ENCODE assay signal across 18 cellular contexts in the genomic region with DNA sequence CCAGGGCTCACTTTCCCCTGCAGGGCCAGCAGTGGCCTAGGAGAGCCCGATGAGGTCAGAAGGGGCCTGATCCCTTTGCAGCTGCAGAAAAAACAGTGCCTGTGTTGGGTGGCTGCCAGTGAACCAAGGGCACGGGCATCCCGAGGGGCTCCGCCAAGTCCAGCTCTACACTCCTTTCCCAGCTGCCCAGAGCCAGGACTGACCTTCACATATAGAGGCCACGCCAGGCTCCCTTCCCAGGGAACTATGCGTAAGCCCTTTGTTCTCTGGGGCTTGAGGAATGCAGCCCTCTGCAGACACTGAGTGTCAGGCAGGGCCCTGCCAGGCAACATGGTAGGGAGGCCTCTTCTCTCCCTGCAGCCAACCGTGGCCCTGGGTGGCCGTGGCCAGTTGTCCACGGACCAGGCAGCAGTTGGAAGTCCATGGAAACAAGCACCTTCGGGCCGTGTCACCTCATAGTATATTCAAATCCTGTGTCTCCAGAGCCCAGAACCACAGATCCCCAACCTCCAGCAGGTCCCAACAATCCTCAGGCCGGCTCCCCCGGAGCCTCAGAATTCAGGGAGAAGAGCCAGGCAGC.
DNase-seq lines count a peak whose midpoint lies in the region; ATAC-seq, FAIRE-seq and TF ChIP-seq lines count a peak whose summit lies in the region.
"Had no signal": no experiment of that assay in that cellular context is flagged by ENCODE, and none has a peak within 500 bp of the region (broad histone marks: within the 10 kb centered on the region; RNA-seq: fewer than 3 reads in every experiment).

No MANE protein-coding gene starts in this region.

- H3K79me1 ChIP-seq in H1 (ENCODE audit: low read depth, low read length), result no peaks in the 10 kb centered on the region

- dilution Hi-C loops in mammary epithelial cell (cut with HindIII; ENCODE audit: low sequenced_read_pairs), result no loop called here

- CTCF ChIA-PET in H1 (lab: Charles Lee; ENCODE audit: partially characterized antibody) (interaction anchor here (0.9 to 1.4 kb wide), 4 partner anchors 12 to 284 kb away, joined by 3 to 4 read pairs (median 4); no protein-coding TSS in a partner anchor), mammary epithelial cell (lab: Charles Lee; ENCODE audit: low non-redundant PET) (no interaction called here)

- H3K23ac ChIP-seq in H1 (ENCODE audit: insufficient read length), result no peak overlapping the region

- no peak overlapping the region for H3K4me3 ChIP-seq in BLaER1 treated with 17β-estradiol and CSF1 and Interleukin-3, amounts not matched to agents 10 nM and 100 nM
- H3K4me3 ChIP-seq in MG63 (no peak overlapping the region), H1 (ENCODE audit: extremely low read depth in 1 of 4, insufficient read depth in 2 of 4, low read depth in 3 of 4, low read length in 4 of 4) (no peak overlapping the region), mammary epithelial cell (replicated peaks in 1 of 3; ENCODE audit: insufficient read depth in 1 of 3, low read depth in 2 of 3, low read length in 3 of 3) (no peak overlapping the region)

- no peak overlapping the region for H3K4me3 Mint-ChIP-seq in neural crest cell

- FAIRE-seq in H1 (lab: Jason Lieb, UNC), result no peak
- FAIRE-seq: A204.1, H54, HTR-8/SVneo had no signal

- no peak overlapping the region for H4K5ac ChIP-seq in H1 (ENCODE audit: insufficient read length, low read depth, low read length)

- no peaks in the 10 kb centered on the region for H4K20me1 ChIP-seq in BLaER1 treated with 17β-estradiol and CSF1 and Interleukin-3, amounts not matched to agents 10 nM and 100 nM
- peaks cover 0 to 5% of the 10 kb centered on the region in 2 experiments for H4K20me1 ChIP-seq in H1 (replicated peaks in 1 of 2; ENCODE audit: control insufficient read depth in 1 of 2, insufficient read depth in 2 of 2, low read length in 2 of 2)
- H4K20me1 ChIP-seq in mammary epithelial cell (ENCODE audit: insufficient read depth, low read length), result no peaks in the 10 kb centered on the region

- no peak overlapping the region for H4K91ac ChIP-seq in H1 (replicated peaks; ENCODE audit: insufficient read length, low read length)

- TF ChIP-seq CTCF in H1 (IDR thresholded peaks at IDR 0.05; ENCODE audit: control extremely low read depth in 1 of 3, insufficient read depth in 1 of 3, low read depth in 1 of 3, low read length in 3 of 3), result no peak
- TF ChIP-seq CTCF in neural crest cell (conservative IDR thresholded peaks at IDR 0.05), result no peak
- no peak for TF ChIP-seq CTCF in mammary epithelial cell (conservative IDR thresholded peaks at IDR 0.05 in 1 of 2, IDR thresholded peaks at IDR 0.05 in 1 of 2; ENCODE audit: extremely low read depth in 1 of 2, insufficient read depth in 1 of 2, low read depth in 1 of 2, low read length in 2 of 2)

- H3K27ac ChIP-seq in BLaER1 treated with 17β-estradiol and CSF1 and Interleukin-3, amounts not matched to agents 10 nM and 100 nM, result no peak overlapping the region
- H3K27ac ChIP-seq in H1 (ENCODE audit: low read depth, low read length) (no peak overlapping the region), mammary epithelial cell (ENCODE audit: insufficient read depth, low read depth, low read length) (no peak overlapping the region)

- no peak for TF ChIP-seq POLR2A in H1 (IDR thresholded peaks at IDR 0.05; ENCODE audit: control extremely low read depth in 1 of 2, low read depth in 2 of 2, low read length in 2 of 2)
- no peak for TF ChIP-seq POLR2A in GM18505 (IDR thresholded peaks at IDR 0.05; ENCODE audit: borderline replicate concordance, extremely low read depth, insufficient read depth, insufficient read length)

- no peak for TF ChIP-seq EP300 in H1 (IDR thresholded peaks at IDR 0.05; ENCODE audit: borderline replicate concordance in 1 of 2, low read depth in 2 of 2, low read length in 2 of 2)

- 0 out of 22 replicates have a peak overlapping the region, but pooled peaks of 2 of the 11 experiments have one; percentile 5 to 20 for H3K9ac ChIP-seq in BLaER1 treated with 17β-estradiol and CSF1 and Interleukin-3, amounts not matched to agents 10 nM and 100 nM
- no peak overlapping the region for H3K9ac ChIP-seq in H1 (replicated peaks in 1 of 4; ENCODE audit: extremely low read depth in 1 of 4, low read depth in 3 of 4, low read length in 3 of 4)
- no peak overlapping the region for H3K9ac ChIP-seq in mammary epithelial cell (ENCODE audit: insufficient read depth, low read length)

- H2AK5ac ChIP-seq in H1 (ENCODE audit: low read depth, low read length), result no peak overlapping the region

- H3K27ac Mint-ChIP-seq in neural crest cell (ENCODE audit: unreplicated experiment), result peak overlapping the region; percentile 93

- H2BK20ac ChIP-seq in H1 (ENCODE audit: low read length), result no peak overlapping the region; the same call in 1 of the 2 replicates

- H3K36me3 Mint-ChIP-seq in neural crest cell (ENCODE audit: low read depth), result no peaks in the 10 kb centered on the region

- intact Hi-C loops in mammary epithelial cell (cut with micrococcal nuclease) (no loop called here), posterior vena cava (cut with DNase I) (no loop called here)

- no peak overlapping the region for H3K56ac ChIP-seq in H1 (replicated peaks; ENCODE audit: insufficient read length, low read depth, low read length)

- H2AFZ ChIP-seq in H1 (ENCODE audit: low read length) (0 out of 2 replicates have a peak overlapping the region, but pooled peaks have one; percentile 6), mammary epithelial cell (ENCODE audit: low read depth, low read length) (no peak overlapping the region)

- in situ Hi-C loops in mammary epithelial cell (cut with MboI; ENCODE audit: low sequenced_read_pairs in 2 of 2), result no loop called here

- no peak overlapping the region for H3K4ac ChIP-seq in H1 (replicated peaks; ENCODE audit: insufficient read length, low read depth, low read length)

- no peaks in the 10 kb centered on the region for H3K27me3 Mint-ChIP-seq in neural crest cell (ENCODE audit: low read depth)

- no peak for ATAC-seq in GM18505 (IDR thresholded peaks at IDR 0.05; ENCODE audit: unreplicated experiment)

- H2BK12ac ChIP-seq in H1 (ENCODE audit: low read depth, low read length), result peak overlapping the region; percentile 23; the same call in 1 of the 2 replicates

- peak overlapping the region in 8 of 11 experiments; percentile 40 to 76 (median 64); a peak in 14 of 22 replicates for H3K4me2 ChIP-seq in BLaER1 treated with 17β-estradiol and CSF1 and Interleukin-3, amounts not matched to agents 10 nM and 100 nM
- H3K4me2 ChIP-seq in H1 (ENCODE audit: insufficient read depth in 1 of 2, low read depth in 2 of 2, low read length in 2 of 2) (no peak overlapping the region), mammary epithelial cell (ENCODE audit: insufficient read depth, low read depth, low read length) (no peak overlapping the region)

- no TSS peak for BruUV-seq in mammary epithelial cell (replicated peaks; lab: Mats Ljungman, UMichigan)

- H3K79me2 ChIP-seq in H1 (ENCODE audit: control insufficient read depth in 1 of 2, insufficient read depth in 2 of 2, low read length in 2 of 2) (no peaks in the 10 kb centered on the region), mammary epithelial cell (ENCODE audit: insufficient read depth, low read length) (no peaks in the 10 kb centered on the region)

- POLR2A ChIA-PET in H1 (lab: Charles Lee; ENCODE audit: partially characterized antibody), result no interaction called here

- peaks cover 3% of the 10 kb centered on the region; the same call in 1 of the 2 replicates for H3K23me2 ChIP-seq in H1 (ENCODE audit: low read depth, low read length)

- H2BK5ac ChIP-seq in H1 (ENCODE audit: low read depth, low read length), result peak overlapping the region; percentile 44; the same call in 1 of the 2 replicates

- no peak overlapping the region; the same call in 1 of the 2 replicates for H3K18ac ChIP-seq in H1 (ENCODE audit: extremely low read depth, low read length)

- peaks cover 23% of the 10 kb centered on the region for H3K4me1 Mint-ChIP-seq in neural crest cell

- H2BK120ac ChIP-seq in H1 (replicated peaks; ENCODE audit: low read depth, low read length), result peak overlapping the region; percentile 13

- DNase-seq in MG63 (peak; percentile 11), H1 (ENCODE audit: low read depth in 1 of 2, low spot score in 2 of 2) (peak in 1 of 2 experiments; percentile 48), neural crest cell (ENCODE audit: low read depth, low spot score) (peak; percentile 37), GM03348 (ENCODE audit: low spot score) (no peak), mammary epithelial cell (no peak), posterior vena cava (ENCODE audit: low spot score) (no peak)
- DNase-seq: C1 segment of cervical spinal cord, GF-D8, MV-4-11, NCI-H1417, NCI-H1930, NCI-H526 treated with DMSO at 0.1 percent for 48 hours, SHP77 treated with DMSO at 0.1 percent for 48 hours had no signal

- TF ChIP-seq RAD21 in H1 (IDR thresholded peaks at IDR 0.05 in 1 of 2, conservative IDR thresholded peaks at IDR 0.05 in 1 of 2; ENCODE audit: low read depth in 2 of 2, low read length in 2 of 2), result no peak

- peaks cover 0 to 67% (median 41%) of the 10 kb centered on the region in 10 experiments; a peak in 17 of 20 replicates for H3K4me1 ChIP-seq in BLaER1 treated with 17β-estradiol and CSF1 and Interleukin-3, amounts not matched to agents 10 nM and 100 nM
- H3K4me1 ChIP-seq in H1 (replicated peaks in 1 of 4; ENCODE audit: control insufficient read depth in 3 of 4, insufficient read depth in 4 of 4, low read length in 3 of 4) (peaks cover 0 to 3% (median 1%) of the 10 kb centered on the region in 4 experiments; a peak in 5 of 7 replicates), mammary epithelial cell (ENCODE audit: insufficient read depth, low read length) (no peaks in the 10 kb centered on the region)

- no peaks in the 10 kb centered on the region for H3K36me3 ChIP-seq in BLaER1 treated with 17β-estradiol and CSF1 and Interleukin-3, amounts not matched to agents 10 nM and 100 nM
- H3K36me3 ChIP-seq in MG63, result no peaks in the 10 kb centered on the region
- H3K36me3 ChIP-seq in H1 (ENCODE audit: control insufficient read depth in 2 of 4, insufficient read depth in 4 of 4, low read length in 3 of 4), result no peaks in the 10 kb centered on the region
- no peaks in the 10 kb centered on the region for H3K36me3 ChIP-seq in mammary epithelial cell (ENCODE audit: insufficient read depth, low read length)

- no peak overlapping the region for H4K8ac ChIP-seq in H1 (ENCODE audit: extremely low read depth, insufficient read depth, low read length)

- H3K14ac ChIP-seq in H1 (ENCODE audit: insufficient read length), result no peak overlapping the region

- WGBS in H1 (ENCODE audit: extremely low coverage in 1 of 2, insufficient coverage in 1 of 2, insufficient read length in 1 of 2, insufficient replicate concordance in 2 of 2, low coverage in 1 of 2, low lambda C conversion rate in 2 of 2, missing lambda C conversion rate in 1 of 2), 2 experiments, result 87% methylated on average over 13 of the region's 13 CpGs; no CpG with 5 or more reads in 1 of the 2 experiments
- 55% methylated on average over 13 of the region's 13 CpGs for WGBS in mammary epithelial cell (ENCODE audit: low coverage, missing lambda C conversion rate)

- H3K9me3 ChIP-seq in BLaER1 treated with 17β-estradiol and CSF1 and Interleukin-3, amounts not matched to agents 10 nM and 100 nM (replicated peaks in 1 of 11), result peaks cover 0 to 10% (median 6%) of the 10 kb centered on the region in 11 experiments; a peak in 6 of 22 replicates
- no peaks in the 10 kb centered on the region for H3K9me3 ChIP-seq in MG63
- H3K9me3 ChIP-seq in H1 (ENCODE audit: insufficient read depth in 2 of 2, low read depth in 1 of 2, low read length in 1 of 2), result peaks cover 0 to 5% of the 10 kb centered on the region in 2 experiments; a peak in 2 of 4 replicates
- peaks cover 3% of the 10 kb centered on the region for H3K9me3 ChIP-seq in mammary epithelial cell (replicated peaks; ENCODE audit: insufficient read depth, low read length)

- peak overlapping the region; percentile 29; the same call in 1 of the 2 replicates for H2BK15ac ChIP-seq in H1 (ENCODE audit: low read length)

- H3K9me3 Mint-ChIP-seq in neural crest cell, result no peaks in the 10 kb centered on the region

- H3K27me3 ChIP-seq in BLaER1 treated with 17β-estradiol and CSF1 and Interleukin-3, amounts not matched to agents 10 nM and 100 nM, result peaks cover 0 to 3% (median 0%) of the 10 kb centered on the region in 11 experiments; a peak in 1 of 22 replicates
- H3K27me3 ChIP-seq in MG63 (no peaks in the 10 kb centered on the region), H1 (replicated peaks in 1 of 4; ENCODE audit: control insufficient read depth in 3 of 4, extremely low read depth in 1 of 4, insufficient read depth in 3 of 4, low read length in 3 of 4) (no peaks in the 10 kb centered on the region), mammary epithelial cell (ENCODE audit: insufficient read depth, low read length) (no peaks in the 10 kb centered on the region)

Comparison
In these comparisons a context has a peak if more than half of its experiments do, and no peak if none do; other contexts are left out.
1. H3K4me2 ChIP-seq: peak in BLaER1 treated with 17β-estradiol and CSF1 and Interleukin-3, amounts not matched to agents 10 nM and 100 nM (8 of 11); none in H1 (0 of 2) and mammary epithelial cell (single experiment).
2. DNase-seq: peak in MG63 (single experiment) and neural crest cell (single experiment); none in GM03348 (single experiment), mammary epithelial cell (single experiment) and posterior vena cava (single experiment).